1 cellular context compared by ENCODE assay signal in genomic region chr14:94581127-94581999, GRCh38.
TF ChIP-seq lines count a peak whose summit lies in the region.

Gene SERPINA5, plus strand, starts transcription at chr14:94581426. Its CDS starts 5,937 bp downstream, at chr14:94587363.

TF ChIP-seq in HepG2, 621 proteins besides CTCF, POLR2A, EP300 and RAD21 (continued from another document and continues in another):
- TF ChIP-seq, protein P1, sequence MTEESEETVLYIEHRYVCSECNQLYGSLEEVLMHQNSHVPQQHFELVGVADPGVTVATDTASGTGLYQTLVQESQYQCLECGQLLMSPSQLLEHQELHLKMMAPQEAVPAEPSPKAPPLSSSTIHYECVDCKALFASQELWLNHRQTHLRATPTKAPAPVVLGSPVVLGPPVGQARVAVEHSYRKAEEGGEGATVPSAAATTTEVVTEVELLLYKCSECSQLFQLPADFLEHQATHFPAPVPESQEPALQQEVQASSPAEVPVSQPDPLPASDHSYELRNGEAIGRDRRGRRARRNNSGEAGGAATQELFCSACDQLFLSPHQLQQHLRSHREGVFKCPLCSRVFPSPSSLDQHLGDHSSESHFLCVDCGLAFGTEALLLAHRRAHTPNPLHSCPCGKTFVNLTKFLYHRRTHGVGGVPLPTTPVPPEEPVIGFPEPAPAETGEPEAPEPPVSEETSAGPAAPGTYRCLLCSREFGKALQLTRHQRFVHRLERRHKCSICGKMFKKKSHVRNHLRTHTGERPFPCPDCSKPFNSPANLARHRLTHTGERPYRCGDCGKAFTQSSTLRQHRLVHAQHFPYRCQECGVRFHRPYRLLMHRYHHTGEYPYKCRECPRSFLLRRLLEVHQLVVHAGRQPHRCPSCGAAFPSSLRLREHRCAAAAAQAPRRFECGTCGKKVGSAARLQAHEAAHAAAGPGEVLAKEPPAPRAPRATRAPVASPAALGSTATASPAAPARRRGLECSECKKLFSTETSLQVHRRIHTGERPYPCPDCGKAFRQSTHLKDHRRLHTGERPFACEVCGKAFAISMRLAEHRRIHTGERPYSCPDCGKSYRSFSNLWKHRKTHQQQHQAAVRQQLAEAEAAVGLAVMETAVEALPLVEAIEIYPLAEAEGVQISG (CRISPR knock-in tag; IDR thresholded peaks at IDR 0.05): 0 out of 2 replicates have a peak, but pooled peaks have one; percentile 6
- TF ChIP-seq, protein P2, sequence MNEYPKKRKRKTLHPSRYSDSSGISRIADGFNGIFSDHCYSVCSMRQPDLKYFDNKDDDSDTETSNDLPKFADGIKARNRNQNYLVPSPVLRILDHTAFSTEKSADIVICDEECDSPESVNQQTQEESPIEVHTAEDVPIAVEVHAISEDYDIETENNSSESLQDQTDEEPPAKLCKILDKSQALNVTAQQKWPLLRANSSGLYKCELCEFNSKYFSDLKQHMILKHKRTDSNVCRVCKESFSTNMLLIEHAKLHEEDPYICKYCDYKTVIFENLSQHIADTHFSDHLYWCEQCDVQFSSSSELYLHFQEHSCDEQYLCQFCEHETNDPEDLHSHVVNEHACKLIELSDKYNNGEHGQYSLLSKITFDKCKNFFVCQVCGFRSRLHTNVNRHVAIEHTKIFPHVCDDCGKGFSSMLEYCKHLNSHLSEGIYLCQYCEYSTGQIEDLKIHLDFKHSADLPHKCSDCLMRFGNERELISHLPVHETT (CRISPR knock-in tag; conservative IDR thresholded peaks at IDR 0.05): 0 out of 2 replicates have a peak, but pooled peaks have one; percentile 38
- TF ChIP-seq ZFP36L2 (CRISPR knock-in tag; IDR thresholded peaks at IDR 0.05) (peak; percentile 47; the same call in 1 of the 2 replicates), ZNF761 (CRISPR knock-in tag; conservative IDR thresholded peaks at IDR 0.05) (0 out of 2 replicates have a peak, but pooled peaks have one; percentile 76), RNF2 (conservative IDR thresholded peaks at IDR 0.05; ENCODE audit: low read depth) (no peak), JUND (CRISPR knock-in tag; IDR thresholded peaks at IDR 0.05) (no peak), GATAD1 (CRISPR knock-in tag; IDR thresholded peaks at IDR 0.05) (no peak; the same call in 1 of the 2 replicates), ZBTB3 (CRISPR knock-in tag; IDR thresholded peaks at IDR 0.05; ENCODE audit: borderline replicate concordance, low read depth) (no peak), ONECUT2 (CRISPR knock-in tag; IDR thresholded peaks at IDR 0.05) (no peak), ZNF501 (CRISPR knock-in tag; IDR thresholded peaks at IDR 0.05) (peak; percentile 35; the same call in 1 of the 2 replicates), SKI (IDR thresholded peaks at IDR 0.05; ENCODE audit: partially characterized antibody) (no peak), MED1 (CRISPR knock-in tag; IDR thresholded peaks at IDR 0.05) (peak; percentile 56), HNRNPH1 (optimal IDR thresholded peaks at IDR 0.05; ENCODE audit: low read depth, low read length) (no peak), ZHX1 (CRISPR knock-in tag; IDR thresholded peaks at IDR 0.05; ENCODE audit: low read depth) (no peak), SUZ12 (IDR thresholded peaks at IDR 0.05; ENCODE audit: low read depth, low read length) (no peak), ZNF354B (CRISPR knock-in tag; IDR thresholded peaks at IDR 0.05) (no peak), ZNF329 (CRISPR knock-in tag; IDR thresholded peaks at IDR 0.05; ENCODE audit: low read depth) (peak; percentile 78; the same call in 1 of the 2 replicates), ARHGAP35 (CRISPR knock-in tag; IDR thresholded peaks at IDR 0.05; ENCODE audit: borderline replicate concordance) (no peak), ZNF496 (CRISPR knock-in tag; IDR thresholded peaks at IDR 0.05; ENCODE audit: insufficient replicate concordance) (no peak), ZNF337 (CRISPR knock-in tag; IDR thresholded peaks at IDR 0.05; ENCODE audit: borderline replicate concordance, low read depth) (peak; percentile 53; the same call in 1 of the 2 replicates), ZNF44 (CRISPR knock-in tag; IDR thresholded peaks at IDR 0.05) (peak; percentile 80; the same call in 1 of the 2 replicates), NBN (conservative IDR thresholded peaks at IDR 0.05) (no peak), ZNF367 (CRISPR knock-in tag; IDR thresholded peaks at IDR 0.05; ENCODE audit: borderline replicate concordance) (no peak), ZNF263 (CRISPR knock-in tag; IDR thresholded peaks at IDR 0.05) (0 out of 2 replicates have a peak, but pooled peaks have one; percentile 23), GABPA (IDR thresholded peaks at IDR 0.05; ENCODE audit: low read depth, low read length) (peak; percentile 54), GABPA (CRISPR knock-in tag; IDR thresholded peaks at IDR 0.05; ENCODE audit: low read depth) (peak; percentile 82), MNT (IDR thresholded peaks at IDR 0.05) (no peak)
- TF ChIP-seq, protein P3, sequence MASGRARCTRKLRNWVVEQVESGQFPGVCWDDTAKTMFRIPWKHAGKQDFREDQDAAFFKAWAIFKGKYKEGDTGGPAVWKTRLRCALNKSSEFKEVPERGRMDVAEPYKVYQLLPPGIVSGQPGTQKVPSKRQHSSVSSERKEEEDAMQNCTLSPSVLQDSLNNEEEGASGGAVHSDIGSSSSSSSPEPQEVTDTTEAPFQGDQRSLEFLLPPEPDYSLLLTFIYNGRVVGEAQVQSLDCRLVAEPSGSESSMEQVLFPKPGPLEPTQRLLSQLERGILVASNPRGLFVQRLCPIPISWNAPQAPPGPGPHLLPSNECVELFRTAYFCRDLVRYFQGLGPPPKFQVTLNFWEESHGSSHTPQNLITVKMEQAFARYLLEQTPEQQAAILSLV (CRISPR knock-in tag; IDR thresholded peaks at IDR 0.05; ENCODE audit: borderline replicate concordance): no peak; the same call in 1 of the 2 replicates
- TF ChIP-seq, protein P4, sequence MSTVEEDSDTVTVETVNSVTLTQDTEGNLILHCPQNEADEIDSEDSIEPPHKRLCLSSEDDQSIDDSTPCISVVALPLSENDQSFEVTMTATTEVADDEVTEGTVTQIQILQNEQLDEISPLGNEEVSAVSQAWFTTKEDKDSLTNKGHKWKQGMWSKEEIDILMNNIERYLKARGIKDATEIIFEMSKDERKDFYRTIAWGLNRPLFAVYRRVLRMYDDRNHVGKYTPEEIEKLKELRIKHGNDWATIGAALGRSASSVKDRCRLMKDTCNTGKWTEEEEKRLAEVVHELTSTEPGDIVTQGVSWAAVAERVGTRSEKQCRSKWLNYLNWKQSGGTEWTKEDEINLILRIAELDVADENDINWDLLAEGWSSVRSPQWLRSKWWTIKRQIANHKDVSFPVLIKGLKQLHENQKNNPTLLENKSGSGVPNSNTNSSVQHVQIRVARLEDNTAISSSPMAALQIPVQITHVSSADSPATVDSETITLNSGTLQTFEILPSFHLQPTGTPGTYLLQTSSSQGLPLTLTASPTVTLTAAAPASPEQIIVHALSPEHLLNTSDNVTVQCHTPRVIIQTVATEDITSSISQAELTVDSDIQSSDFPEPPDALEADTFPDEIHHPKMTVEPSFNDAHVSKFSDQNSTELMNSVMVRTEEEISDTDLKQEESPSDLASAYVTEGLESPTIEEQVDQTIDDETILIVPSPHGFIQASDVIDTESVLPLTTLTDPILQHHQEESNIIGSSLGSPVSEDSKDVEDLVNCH (CRISPR knock-in tag; IDR thresholded peaks at IDR 0.05): no peak
- TF ChIP-seq, protein P5, sequence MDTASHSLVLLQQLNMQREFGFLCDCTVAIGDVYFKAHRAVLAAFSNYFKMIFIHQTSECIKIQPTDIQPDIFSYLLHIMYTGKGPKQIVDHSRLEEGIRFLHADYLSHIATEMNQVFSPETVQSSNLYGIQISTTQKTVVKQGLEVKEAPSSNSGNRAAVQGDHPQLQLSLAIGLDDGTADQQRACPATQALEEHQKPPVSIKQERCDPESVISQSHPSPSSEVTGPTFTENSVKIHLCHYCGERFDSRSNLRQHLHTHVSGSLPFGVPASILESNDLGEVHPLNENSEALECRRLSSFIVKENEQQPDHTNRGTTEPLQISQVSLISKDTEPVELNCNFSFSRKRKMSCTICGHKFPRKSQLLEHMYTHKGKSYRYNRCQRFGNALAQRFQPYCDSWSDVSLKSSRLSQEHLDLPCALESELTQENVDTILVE (CRISPR knock-in tag; IDR thresholded peaks at IDR 0.05): peak; percentile 38; the same call in 1 of the 2 replicates
- TF ChIP-seq, protein P6, sequence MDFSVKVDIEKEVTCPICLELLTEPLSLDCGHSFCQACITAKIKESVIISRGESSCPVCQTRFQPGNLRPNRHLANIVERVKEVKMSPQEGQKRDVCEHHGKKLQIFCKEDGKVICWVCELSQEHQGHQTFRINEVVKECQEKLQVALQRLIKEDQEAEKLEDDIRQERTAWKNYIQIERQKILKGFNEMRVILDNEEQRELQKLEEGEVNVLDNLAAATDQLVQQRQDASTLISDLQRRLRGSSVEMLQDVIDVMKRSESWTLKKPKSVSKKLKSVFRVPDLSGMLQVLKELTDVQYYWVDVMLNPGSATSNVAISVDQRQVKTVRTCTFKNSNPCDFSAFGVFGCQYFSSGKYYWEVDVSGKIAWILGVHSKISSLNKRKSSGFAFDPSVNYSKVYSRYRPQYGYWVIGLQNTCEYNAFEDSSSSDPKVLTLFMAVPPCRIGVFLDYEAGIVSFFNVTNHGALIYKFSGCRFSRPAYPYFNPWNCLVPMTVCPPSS (IDR thresholded peaks at IDR 0.05): no peak
- TF ChIP-seq, protein P7, sequence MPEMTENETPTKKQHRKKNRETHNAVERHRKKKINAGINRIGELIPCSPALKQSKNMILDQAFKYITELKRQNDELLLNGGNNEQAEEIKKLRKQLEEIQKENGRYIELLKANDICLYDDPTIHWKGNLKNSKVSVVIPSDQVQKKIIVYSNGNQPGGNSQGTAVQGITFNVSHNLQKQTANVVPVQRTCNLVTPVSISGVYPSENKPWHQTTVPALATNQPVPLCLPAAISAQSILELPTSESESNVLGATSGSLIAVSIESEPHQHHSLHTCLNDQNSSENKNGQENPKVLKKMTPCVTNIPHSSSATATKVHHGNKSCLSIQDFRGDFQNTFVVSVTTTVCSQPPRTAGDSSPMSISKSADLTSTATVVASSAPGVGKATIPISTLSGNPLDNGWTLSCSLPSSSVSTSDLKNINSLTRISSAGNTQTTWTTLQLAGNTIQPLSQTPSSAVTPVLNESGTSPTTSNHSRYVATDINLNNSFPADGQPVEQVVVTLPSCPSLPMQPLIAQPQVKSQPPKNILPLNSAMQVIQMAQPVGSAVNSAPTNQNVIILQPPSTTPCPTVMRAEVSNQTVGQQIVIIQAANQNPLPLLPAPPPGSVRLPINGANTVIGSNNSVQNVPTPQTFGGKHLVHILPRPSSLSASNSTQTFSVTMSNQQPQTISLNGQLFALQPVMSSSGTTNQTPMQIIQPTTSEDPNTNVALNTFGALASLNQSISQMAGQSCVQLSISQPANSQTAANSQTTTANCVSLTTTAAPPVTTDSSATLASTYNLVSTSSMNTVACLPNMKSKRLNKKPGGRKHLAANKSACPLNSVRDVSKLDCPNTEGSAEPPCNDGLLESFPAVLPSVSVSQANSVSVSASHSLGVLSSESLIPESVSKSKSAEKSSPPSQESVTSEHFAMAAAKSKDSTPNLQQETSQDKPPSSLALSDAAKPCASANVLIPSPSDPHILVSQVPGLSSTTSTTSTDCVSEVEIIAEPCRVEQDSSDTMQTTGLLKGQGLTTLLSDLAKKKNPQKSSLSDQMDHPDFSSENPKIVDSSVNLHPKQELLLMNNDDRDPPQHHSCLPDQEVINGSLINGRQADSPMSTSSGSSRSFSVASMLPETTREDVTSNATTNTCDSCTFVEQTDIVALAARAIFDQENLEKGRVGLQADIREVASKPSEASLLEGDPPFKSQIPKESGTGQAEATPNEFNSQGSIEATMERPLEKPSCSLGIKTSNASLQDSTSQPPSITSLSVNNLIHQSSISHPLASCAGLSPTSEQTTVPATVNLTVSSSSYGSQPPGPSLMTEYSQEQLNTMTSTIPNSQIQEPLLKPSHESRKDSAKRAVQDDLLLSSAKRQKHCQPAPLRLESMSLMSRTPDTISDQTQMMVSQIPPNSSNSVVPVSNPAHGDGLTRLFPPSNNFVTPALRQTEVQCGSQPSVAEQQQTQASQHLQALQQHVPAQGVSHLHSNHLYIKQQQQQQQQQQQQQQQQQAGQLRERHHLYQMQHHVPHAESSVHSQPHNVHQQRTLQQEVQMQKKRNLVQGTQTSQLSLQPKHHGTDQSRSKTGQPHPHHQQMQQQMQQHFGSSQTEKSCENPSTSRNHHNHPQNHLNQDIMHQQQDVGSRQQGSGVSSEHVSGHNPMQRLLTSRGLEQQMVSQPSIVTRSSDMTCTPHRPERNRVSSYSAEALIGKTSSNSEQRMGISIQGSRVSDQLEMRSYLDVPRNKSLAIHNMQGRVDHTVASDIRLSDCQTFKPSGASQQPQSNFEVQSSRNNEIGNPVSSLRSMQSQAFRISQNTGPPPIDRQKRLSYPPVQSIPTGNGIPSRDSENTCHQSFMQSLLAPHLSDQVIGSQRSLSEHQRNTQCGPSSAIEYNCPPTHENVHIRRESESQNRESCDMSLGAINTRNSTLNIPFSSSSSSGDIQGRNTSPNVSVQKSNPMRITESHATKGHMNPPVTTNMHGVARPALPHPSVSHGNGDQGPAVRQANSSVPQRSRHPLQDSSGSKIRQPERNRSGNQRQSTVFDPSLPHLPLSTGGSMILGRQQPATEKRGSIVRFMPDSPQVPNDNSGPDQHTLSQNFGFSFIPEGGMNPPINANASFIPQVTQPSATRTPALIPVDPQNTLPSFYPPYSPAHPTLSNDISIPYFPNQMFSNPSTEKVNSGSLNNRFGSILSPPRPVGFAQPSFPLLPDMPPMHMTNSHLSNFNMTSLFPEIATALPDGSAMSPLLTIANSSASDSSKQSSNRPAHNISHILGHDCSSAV (CRISPR knock-in tag; IDR thresholded peaks at IDR 0.05; ENCODE audit: borderline replicate concordance): no peak
